Comparison of ENCODE assay signal across 8 cellular contexts in genomic region chr12:53050426-53051057, GRCh38. TPM values are rescaled to one million over a fixed set of nuclear protein-coding genes. Genes with fewer than 3 reads are reported as not detected.
DNase-seq lines count a peak whose midpoint lies in the region; ATAC-seq and TF ChIP-seq lines count a peak whose summit lies in the region.

No MANE protein-coding gene starts in this region.

- peaks cover 43% of the 10 kb centered on the region for H3K27me3 Mint-ChIP-seq in activated naive CD4-positive, alpha-beta T cell treated with anti-CD3 and anti-CD28 coated beads, Interleukin-2, amount 10 ng/mL, durations not matched to agents 7 days and 5 days
- H3K27me3 Mint-ChIP-seq in mesothelial cell of epicardium (ENCODE audit: low read depth) (no peaks in the 10 kb centered on the region), type B pancreatic cell (no peaks in the 10 kb centered on the region)

- DNase-seq in activated naive CD4-positive, alpha-beta T cell treated with anti-CD3 and anti-CD28 coated beads, Interleukin-2, amount 10 ng/mL, durations not matched to agents 7 days and 5 days: no peak
- DNase-seq in activated naive CD4-positive, alpha-beta T cell treated with anti-CD3 and anti-CD28 coated beads, Interleukin-2, amount 50 U/mL, for 16 hours: no peak
- DNase-seq in coronary artery (ENCODE audit: low spot score): peak; percentile 81
- peak in 1 of 2 experiments; percentile 7 for DNase-seq in mesothelial cell of epicardium (ENCODE audit: low spot score in 2 of 2, unreplicated experiment in 2 of 2)
- no peak for DNase-seq in type B pancreatic cell (ENCODE audit: extremely low spot score, unreplicated experiment)
- no peak for DNase-seq in G401 (ENCODE audit: low spot score)

- H3K9me3 Mint-ChIP-seq in activated naive CD4-positive, alpha-beta T cell treated with anti-CD3 and anti-CD28 coated beads, Interleukin-2, amount 10 ng/mL, durations not matched to agents 7 days and 5 days: no peaks in the 10 kb centered on the region
- H3K9me3 Mint-ChIP-seq in mesothelial cell of epicardium: no peaks in the 10 kb centered on the region
- no peaks in the 10 kb centered on the region for H3K9me3 Mint-ChIP-seq in type B pancreatic cell

- peak overlapping the region; percentile 85 for H3K4me3 ChIP-seq in coronary artery

- in situ Hi-C loops in G401 (cut with HindIII; ENCODE audit: low sequenced_read_pairs): no loop called here

- H3K4me3 Mint-ChIP-seq in activated naive CD4-positive, alpha-beta T cell treated with anti-CD3 and anti-CD28 coated beads, Interleukin-2, amount 10 ng/mL, durations not matched to agents 7 days and 5 days: no peak overlapping the region
- H3K4me3 Mint-ChIP-seq in mesothelial cell of epicardium (peak overlapping the region; percentile 56), type B pancreatic cell (peak overlapping the region; percentile 70)

- peaks cover 44% of the 10 kb centered on the region for H3K4me1 Mint-ChIP-seq in activated naive CD4-positive, alpha-beta T cell treated with anti-CD3 and anti-CD28 coated beads, Interleukin-2, amount 10 ng/mL, durations not matched to agents 7 days and 5 days
- H3K4me1 Mint-ChIP-seq in mesothelial cell of epicardium (peaks cover 73% of the 10 kb centered on the region), type B pancreatic cell (ENCODE audit: unreplicated experiment) (peaks cover 50% of the 10 kb centered on the region)

- ATAC-seq in HG03460 (IDR thresholded peaks at IDR 0.05; ENCODE audit: unreplicated experiment) (no peak), GM21390 (IDR thresholded peaks at IDR 0.05; ENCODE audit: unreplicated experiment) (no peak)

- TF ChIP-seq CTCF in coronary artery (IDR thresholded peaks at IDR 0.05): no peak
- TF ChIP-seq CTCF in mesothelial cell of epicardium (IDR thresholded peaks at IDR 0.05; ENCODE audit: unreplicated experiment): no peak
- TF ChIP-seq CTCF in type B pancreatic cell (conservative IDR thresholded peaks at IDR 0.05): no peak

- peak overlapping the region; percentile 39 for H3K27ac Mint-ChIP-seq in activated naive CD4-positive, alpha-beta T cell treated with anti-CD3 and anti-CD28 coated beads, Interleukin-2, amount 10 ng/mL, durations not matched to agents 7 days and 5 days
- H3K27ac Mint-ChIP-seq in mesothelial cell of epicardium: peak overlapping the region; percentile 69
- H3K27ac Mint-ChIP-seq in type B pancreatic cell: no peak overlapping the region

- CTCF ChIA-PET in activated naive CD4-positive, alpha-beta T cell treated with anti-CD3 and anti-CD28 coated beads, Interleukin-2, amount 10 ng/mL, durations not matched to agents 7 days and 5 days (lab: Charles Lee): interaction anchor here (1.0 to 1.1 kb wide), 2 partner anchors 11 to 15 kb away, joined by 3 to 6 read pairs; no protein-coding TSS in a partner anchor

- H3K27ac ChIP-seq in coronary artery: peak overlapping the region; percentile 95 to 97

- H3K36me3 Mint-ChIP-seq in activated naive CD4-positive, alpha-beta T cell treated with anti-CD3 and anti-CD28 coated beads, Interleukin-2, amount 10 ng/mL, durations not matched to agents 7 days and 5 days: no peaks in the 10 kb centered on the region
- H3K36me3 Mint-ChIP-seq in mesothelial cell of epicardium (peaks cover 5% of the 10 kb centered on the region), type B pancreatic cell (no peaks in the 10 kb centered on the region)

RNA-seq across cellular contexts. Expression of gene TNS2, which starts 0.7 kb away (rescaled TPM):
- total RNA-seq in mesothelial cell of epicardium: 78.8 to 91.7 TPM (median 86.4 TPM) in 3 replicates
- total RNA-seq in type B pancreatic cell (ENCODE audit: low replicate concordance): 3.5 and 21.8 TPM in 2 replicates
- total RNA-seq in G401 (2014; rRNA removed; shearing (Covaris generic)): 13.7 and 21.0 TPM in 2 replicates

RNA-seq across cellular contexts. Expression of gene SPRYD3, which starts 28.6 kb away (rescaled TPM):
- total RNA-seq in mesothelial cell of epicardium (20.2 to 20.9 TPM (median 20.6 TPM) in 3 replicates), type B pancreatic cell (ENCODE audit: low replicate concordance) (22.1 and 43.0 TPM in 2 replicates)
- 16.7 and 21.4 TPM in 2 replicates for total RNA-seq in G401 (2014; rRNA removed; shearing (Covaris generic))

RNA-seq across cellular contexts. Expression of gene EIF4B, which starts 44.3 kb away (rescaled TPM):
- total RNA-seq in mesothelial cell of epicardium (544 to 576 TPM (median 554 TPM) in 3 replicates), type B pancreatic cell (ENCODE audit: low replicate concordance) (450 and 521 TPM in 2 replicates)
- total RNA-seq in G401 (2014; rRNA removed; shearing (Covaris generic)): 1,115 and 1,229 TPM in 2 replicates

RNA-seq across cellular contexts. Expression of gene IGFBP6, which starts 46.9 kb away (rescaled TPM):
- total RNA-seq in mesothelial cell of epicardium: 70.3 to 77.2 TPM (median 75.6 TPM) in 3 replicates
- total RNA-seq in type B pancreatic cell (ENCODE audit: low replicate concordance): 25.1 and 40.3 TPM in 2 replicates
- total RNA-seq in G401 (2014; rRNA removed; shearing (Covaris generic)): 29.3 and 50.2 TPM in 2 replicates

RNA-seq across cellular contexts. Expression of gene SOAT2, which starts 52.7 kb away (rescaled TPM):
- total RNA-seq in mesothelial cell of epicardium (0.13 to 0.40 TPM (median 0.20 TPM) in 3 replicates), type B pancreatic cell (ENCODE audit: low replicate concordance) (0.97 and 1.9 TPM in 2 replicates)
- not detected in 2 replicates for total RNA-seq in G401 (2014; rRNA removed; shearing (Covaris generic))
